Comparison of ENCODE assay signal across 38 cellular contexts in genomic region chr4:7565483-7565882, GRCh38.
"Had no signal": no experiment of that assay in that cellular context is flagged by ENCODE, and none has a peak within 500 bp of the region (broad histone marks: within the 10 kb centered on the region; RNA-seq: fewer than 3 reads in every experiment).

No MANE protein-coding gene starts in this region.

- H3K9me3 ChIP-seq: ascending aorta had no signal

- H3K4me1 Mint-ChIP-seq: activated B cell treated with CpG ODN at 0.5 μM for 24 hours; activated CD4-positive, alpha-beta T cell treated with anti-CD3 and anti-CD28 coated beads, Interleukin-2, amount 10 ng/mL, durations not matched to agents 24 days and 14 days; activated naive CD4-positive, alpha-beta T cell treated with anti-CD3 and anti-CD28 coated beads, Interleukin-2, amount 50 U/mL, for 24 hours; activated naive CD8-positive, alpha-beta T cell treated with anti-CD3 and anti-CD28 coated beads, Interleukin-2, amount 10 ng/mL, durations not matched to agents 7 days and 5 days; activated naive CD8-positive, alpha-beta T cell treated with anti-CD3 and anti-CD28 coated beads, Interleukin-2, amount 50 U/mL, for 24 hours; activated T-helper 17 cell treated with anti-CD3 and anti-CD28 coated beads, Interleukin-2, amount 50 U/mL, for 72 hours; central memory CD8-positive, alpha-beta T cell had no signal

- H3K27ac Mint-ChIP-seq: activated B cell treated with CpG ODN at 0.5 μM for 24 hours; activated CD4-positive, alpha-beta memory T cell treated with anti-CD3 and anti-CD28 coated beads for 36 hours; activated CD4-positive, alpha-beta T cell treated with anti-CD3 and anti-CD28 coated beads, Interleukin-2, amount 10 ng/mL, durations not matched to agents 24 days and 14 days; activated CD8-positive, alpha-beta T cell treated with anti-CD3 and anti-CD28 coated beads for 36 hours; activated naive CD4-positive, alpha-beta T cell treated with anti-CD3 and anti-CD28 coated beads for 36 hours; activated naive CD4-positive, alpha-beta T cell treated with anti-CD3 and anti-CD28 coated beads, Interleukin-2, amount 50 U/mL, for 24 hours; activated naive CD8-positive, alpha-beta T cell; activated naive CD8-positive, alpha-beta T cell treated with anti-CD3 and anti-CD28 coated beads, Interleukin-2, amount 10 ng/mL, durations not matched to agents 7 days and 5 days; activated naive CD8-positive, alpha-beta T cell treated with anti-CD3 and anti-CD28 coated beads, Interleukin-2, amount 50 U/mL, for 24 hours; activated T-cell treated with anti-CD3 and anti-CD28 coated beads, Interleukin-2, amount 50 U/mL, for 72 hours; activated T-helper 1 cell treated with anti-CD3 and anti-CD28 coated beads, Interleukin-12 subunit alpha, Interleukin-12 subunit beta, Interleukin-2, Interleukin-4 antibody, amounts not matched to agents 30 ng/mL and 10 ng/mL and 1 ng/mL, durations not matched to agents 14 hours and 24 hours and 36 hours; activated T-helper 17 cell treated with anti-CD3 and anti-CD28 coated beads, Interleukin-2, amount 50 U/mL, for 72 hours; brain; T-helper 1 cell treated with Interleukin-12 subunit alpha and Interleukin-12 subunit beta and Interleukin-4 antibody, amounts not matched to agents 30 μg/mL and 1 μg/mL, for 36 hours; T-helper 2 cell treated with Interferon-gamma antibody and Interleukin-4, amounts not matched to agents 5 μg/mL and 100 μg/mL, for 36 hours had no signal

- H3K36me3 ChIP-seq: ascending aorta, cardiac muscle cell had no signal

- H3K4me3 Mint-ChIP-seq: activated B cell treated with CpG ODN at 0.5 μM for 24 hours; activated CD4-positive, alpha-beta memory T cell treated with anti-CD3 and anti-CD28 coated beads for 36 hours; activated CD4-positive, alpha-beta T cell treated with anti-CD3 and anti-CD28 coated beads, Interleukin-2, amount 10 ng/mL, durations not matched to agents 24 days and 14 days; activated CD8-positive, alpha-beta T cell treated with anti-CD3 and anti-CD28 coated beads for 36 hours; activated naive CD4-positive, alpha-beta T cell treated with anti-CD3 and anti-CD28 coated beads for 36 hours; activated naive CD4-positive, alpha-beta T cell treated with anti-CD3 and anti-CD28 coated beads, Interleukin-2, amount 50 U/mL, for 24 hours; activated naive CD8-positive, alpha-beta T cell; activated naive CD8-positive, alpha-beta T cell treated with anti-CD3 and anti-CD28 coated beads, Interleukin-2, amount 10 ng/mL, durations not matched to agents 7 days and 5 days; activated naive CD8-positive, alpha-beta T cell treated with anti-CD3 and anti-CD28 coated beads, Interleukin-2, amount 50 U/mL, for 24 hours; activated T-cell treated with anti-CD3 and anti-CD28 coated beads, Interleukin-2, amount 50 U/mL, for 4 hours; activated T-cell treated with anti-CD3 and anti-CD28 coated beads, Interleukin-2, amount 50 U/mL, for 72 hours; activated T-helper 1 cell treated with anti-CD3 and anti-CD28 coated beads, Interleukin-12 subunit alpha, Interleukin-12 subunit beta, Interleukin-2, Interleukin-4 antibody, amounts not matched to agents 30 ng/mL and 10 ng/mL and 1 ng/mL, durations not matched to agents 14 hours and 24 hours and 36 hours; activated T-helper 17 cell treated with anti-CD3 and anti-CD28 coated beads, Interleukin-2, amount 50 U/mL, for 72 hours; brain; central memory CD8-positive, alpha-beta T cell; T-helper 1 cell treated with Interleukin-12 subunit alpha and Interleukin-12 subunit beta and Interleukin-4 antibody, amounts not matched to agents 30 μg/mL and 1 μg/mL, for 36 hours; T-helper 2 cell treated with Interferon-gamma antibody and Interleukin-4, amounts not matched to agents 5 μg/mL and 100 μg/mL, for 36 hours had no signal

- H3K36me3 Mint-ChIP-seq: activated CD4-positive, alpha-beta memory T cell treated with anti-CD3 and anti-CD28 coated beads for 36 hours; activated naive CD4-positive, alpha-beta T cell treated with anti-CD3 and anti-CD28 coated beads, Interleukin-2, amount 50 U/mL, for 24 hours; activated naive CD8-positive, alpha-beta T cell; activated naive CD8-positive, alpha-beta T cell treated with anti-CD3 and anti-CD28 coated beads, Interleukin-2, amount 10 ng/mL, durations not matched to agents 7 days and 5 days; brain had no signal

- H3K27ac ChIP-seq: ascending aorta, cardiac muscle cell, VCaP had no signal

- FAIRE-seq: TTC549 had no signal

- H3K4me3 ChIP-seq: ascending aorta, cardiac muscle cell had no signal

- H3K4me1 ChIP-seq: ascending aorta had no signal

- H3K9me3 Mint-ChIP-seq: activated B cell treated with CpG ODN at 0.5 μM for 24 hours; activated CD4-positive, alpha-beta memory T cell treated with anti-CD3 and anti-CD28 coated beads for 36 hours; activated CD4-positive, alpha-beta T cell treated with anti-CD3 and anti-CD28 coated beads, Interleukin-2, amount 10 ng/mL, durations not matched to agents 24 days and 14 days; activated CD8-positive, alpha-beta T cell treated with anti-CD3 and anti-CD28 coated beads for 36 hours; activated naive CD4-positive, alpha-beta T cell treated with anti-CD3 and anti-CD28 coated beads, Interleukin-2, amount 50 U/mL, for 24 hours; activated naive CD8-positive, alpha-beta T cell treated with anti-CD3 and anti-CD28 coated beads, Interleukin-2, amount 10 ng/mL, durations not matched to agents 7 days and 5 days; activated naive CD8-positive, alpha-beta T cell treated with anti-CD3 and anti-CD28 coated beads, Interleukin-2, amount 50 U/mL, for 24 hours; activated T-cell treated with anti-CD3 and anti-CD28 coated beads, Interleukin-2, amount 50 U/mL, for 4 hours; activated T-cell treated with anti-CD3 and anti-CD28 coated beads, Interleukin-2, amount 50 U/mL, for 72 hours; activated T-helper 1 cell treated with anti-CD3 and anti-CD28 coated beads, Interleukin-12 subunit alpha, Interleukin-12 subunit beta, Interleukin-2, Interleukin-4 antibody, amounts not matched to agents 30 ng/mL and 10 ng/mL and 1 ng/mL, durations not matched to agents 14 hours and 24 hours and 36 hours; activated T-helper 17 cell treated with anti-CD3 and anti-CD28 coated beads, Interleukin-2, amount 50 U/mL, for 72 hours; central memory CD8-positive, alpha-beta T cell; T-helper 1 cell treated with Interleukin-12 subunit alpha and Interleukin-12 subunit beta and Interleukin-4 antibody, amounts not matched to agents 30 μg/mL and 1 μg/mL, for 36 hours; T-helper 2 cell treated with Interferon-gamma antibody and Interleukin-4, amounts not matched to agents 5 μg/mL and 100 μg/mL, for 36 hours had no signal

- H3K27me3 ChIP-seq: ascending aorta, cardiac muscle cell had no signal

- DNase-seq: activated B cell treated with CpG ODN at 0.5 μM for 24 hours; activated CD4-positive, alpha-beta memory T cell treated with anti-CD3 and anti-CD28 coated beads for 36 hours; activated CD4-positive, alpha-beta T cell treated with anti-CD3 and anti-CD28 coated beads for 4 hours; activated CD4-positive, alpha-beta T cell treated with anti-CD3 and anti-CD28 coated beads, Interleukin-2, amount 10 ng/mL, durations not matched to agents 24 days and 14 days; activated CD4-positive, alpha-beta T cell treated with anti-CD3 and anti-CD28 coated beads, Interleukin-2, amount 50 U/mL, for 1 hour; activated CD4-positive, alpha-beta T cell treated with anti-CD3 and anti-CD28 coated beads, Interleukin-2, amount 50 U/mL, for 4 hours; activated CD4-positive, CD25-positive, alpha-beta regulatory T cell treated with anti-CD3 and anti-CD28 coated beads, Interleukin-2, amount 50 U/mL, for 72 hours; activated CD8-positive, alpha-beta memory T cell treated with anti-CD3 and anti-CD28 coated beads, Interleukin-2, amount 50 U/mL, for 4 hours; activated CD8-positive, alpha-beta T cell treated with anti-CD3 and anti-CD28 coated beads for 36 hours; activated effector memory CD4-positive, alpha-beta T cell treated with anti-CD3 and anti-CD28 coated beads, Interleukin-2, amount 50 U/mL, for 16 hours; activated gamma-delta T cell treated with Interleukin-2 at 50 U/mL for 16 hours; activated naive CD4-positive, alpha-beta T cell; activated naive CD4-positive, alpha-beta T cell treated with anti-CD3 and anti-CD28 coated beads for 36 hours; activated naive CD8-positive, alpha-beta T cell treated with anti-CD3 and anti-CD28 coated beads, Interleukin-2, amount 10 ng/mL, durations not matched to agents 7 days and 5 days; activated naive CD8-positive, alpha-beta T cell treated with anti-CD3 and anti-CD28 coated beads, Interleukin-2, amount 50 U/mL, for 24 hours; activated T-cell treated with anti-CD3 and anti-CD28 coated beads for 4 hours; activated T-cell treated with anti-CD3 and anti-CD28 coated beads, Interleukin-2, amount 50 U/mL, for 1 hour; activated T-cell treated with anti-CD3 and anti-CD28 coated beads, Interleukin-2, amount 50 U/mL, for 4 hours; activated T-cell treated with anti-CD3 and anti-CD28 coated beads, Interleukin-2, amount 50 U/mL, for 72 hours; amygdala; anterior cingulate cortex; caudate nucleus; cerebellar nuclear complex; T-helper 1 cell; T-helper 2 cell; T-helper 9 cell had no signal

- H3K27me3 Mint-ChIP-seq: activated B cell treated with CpG ODN at 0.5 μM for 24 hours; activated CD4-positive, alpha-beta memory T cell treated with anti-CD3 and anti-CD28 coated beads for 36 hours; activated CD4-positive, alpha-beta T cell treated with anti-CD3 and anti-CD28 coated beads, Interleukin-2, amount 10 ng/mL, durations not matched to agents 24 days and 14 days; activated CD8-positive, alpha-beta T cell treated with anti-CD3 and anti-CD28 coated beads for 36 hours; activated naive CD4-positive, alpha-beta T cell treated with anti-CD3 and anti-CD28 coated beads, Interleukin-2, amount 50 U/mL, for 24 hours; activated naive CD8-positive, alpha-beta T cell; activated naive CD8-positive, alpha-beta T cell treated with anti-CD3 and anti-CD28 coated beads, Interleukin-2, amount 10 ng/mL, durations not matched to agents 7 days and 5 days; activated naive CD8-positive, alpha-beta T cell treated with anti-CD3 and anti-CD28 coated beads, Interleukin-2, amount 50 U/mL, for 24 hours; activated T-helper 17 cell treated with anti-CD3 and anti-CD28 coated beads, Interleukin-2, amount 50 U/mL, for 72 hours; brain; central memory CD8-positive, alpha-beta T cell had no signal

- ATAC-seq: activated CD8-positive, alpha-beta T cell treated with anti-CD3 and anti-CD28 coated beads for 36 hours; activated naive CD8-positive, alpha-beta T cell treated with anti-CD3 and anti-CD28 coated beads, Interleukin-2, amount 50 U/mL, for 24 hours; activated T-cell treated with anti-CD3 and anti-CD28 coated beads, Interleukin-2, amount 50 U/mL, for 4 hours; activated T-cell treated with anti-CD3 and anti-CD28 coated beads, Interleukin-2, amount 50 U/mL, for 72 hours; activated T-helper 17 cell treated with anti-CD3 and anti-CD28 coated beads, Interleukin-2, amount 50 U/mL, for 72 hours had no signal
